Comparison of ENCODE assay signal across 27 cellular contexts in genomic region chr3:34858067-34858466, GRCh38.
DNase-seq lines count a peak whose midpoint lies in the region; ATAC-seq and TF ChIP-seq lines count a peak whose summit lies in the region.
"Had no signal": no experiment of that assay in that cellular context is flagged by ENCODE, and none has a peak within 500 bp of the region (broad histone marks: within the 10 kb centered on the region; RNA-seq: fewer than 3 reads in every experiment).

No MANE protein-coding gene starts in this region.

- no peak overlapping the region for H3K4me3 Mint-ChIP-seq in T-helper 17 cell
- H3K4me3 Mint-ChIP-seq: activated naive CD8-positive, alpha-beta T cell treated with anti-CD3 and anti-CD28 coated beads, Interleukin-2, amount 10 ng/mL, durations not matched to agents 7 days and 5 days; natural killer cell; T-helper 1 cell treated with Interleukin-12 subunit alpha and Interleukin-12 subunit beta and Interleukin-4 antibody, amounts not matched to agents 30 μg/mL and 1 μg/mL, for 36 hours had no signal

- no peaks in the 10 kb centered on the region for H3K27me3 Mint-ChIP-seq in T-helper 17 cell
- H3K27me3 Mint-ChIP-seq: activated naive CD8-positive, alpha-beta T cell treated with anti-CD3 and anti-CD28 coated beads, Interleukin-2, amount 10 ng/mL, durations not matched to agents 7 days and 5 days had no signal

- intact Hi-C loops in spleen (cut with DNase I; ENCODE audit: low total_unique reads): no loop called here

- no peak for TF ChIP-seq CTCF in spleen (IDR thresholded peaks at IDR 0.05 in 8 of 11, conservative IDR thresholded peaks at IDR 0.05 in 3 of 11)

- H3K4me1 ChIP-seq in BLaER1 (peaks cover 41% of the 10 kb centered on the region), spleen (no peaks in the 10 kb centered on the region)
- H3K4me1 ChIP-seq: ascending aorta had no signal

- 62 to 68% (median 66%) methylated on average over 3 of the region's 3 CpGs for WGBS in spleen, 5 donors

- H3K27me3 ChIP-seq in BLaER1: no peaks in the 10 kb centered on the region
- no peaks in the 10 kb centered on the region for H3K27me3 ChIP-seq in spleen (replicated peaks in 1 of 7)
- H3K27me3 ChIP-seq: ascending aorta, cardiac muscle cell had no signal

- no peak for DNase-seq in spleen
- no peak for DNase-seq in activated T-cell treated with anti-CD3 and anti-CD28 coated beads for 4 hours
- DNase-seq in T-helper 17 cell: no peak
- DNase-seq: activated CD8-positive, alpha-beta memory T cell treated with anti-CD3 and anti-CD28 coated beads for 24 hours; activated gamma-delta T cell; activated naive CD8-positive, alpha-beta T cell treated with anti-CD3 and anti-CD28 coated beads, Interleukin-2, amount 10 ng/mL, durations not matched to agents 7 days and 5 days; activated T-cell treated with anti-CD3 and anti-CD28 coated beads, Interleukin-2, amount 50 U/mL, for 1 hour; effector memory CD4-positive, alpha-beta T cell; erythroblast; Karpas-422; natural killer cell; NCI-H1436; occipital lobe; OCI-M1; SK-N-SH; stimulated activated naive CD4-positive, alpha-beta T cell treated with Interleukin-2 at 50 U/mL for 16 hours had no signal

- H3K4me2 ChIP-seq in BLaER1: peak overlapping the region; percentile 26
- H3K4me2 ChIP-seq: SK-N-SH had no signal

- no peaks in the 10 kb centered on the region for H3K4me1 Mint-ChIP-seq in T-helper 17 cell
- H3K4me1 Mint-ChIP-seq: activated naive CD8-positive, alpha-beta T cell treated with anti-CD3 and anti-CD28 coated beads, Interleukin-2, amount 10 ng/mL, durations not matched to agents 7 days and 5 days; natural killer cell had no signal

- H3K9me3 ChIP-seq in BLaER1 (no peaks in the 10 kb centered on the region), spleen (no peaks in the 10 kb centered on the region), T-helper 17 cell (ENCODE audit: control insufficient read depth, low read length, poor library complexity, severe bottlenecking) (no peaks in the 10 kb centered on the region)
- H3K9me3 ChIP-seq: ascending aorta, SK-N-SH had no signal

- TF ChIP-seq POLR2A in spleen (IDR thresholded peaks at IDR 0.05): no peak

- H3K36me3 ChIP-seq in BLaER1: no peaks in the 10 kb centered on the region
- no peaks in the 10 kb centered on the region for H3K36me3 ChIP-seq in spleen
- H3K36me3 ChIP-seq: ascending aorta, cardiac muscle cell had no signal

- H3K36me3 Mint-ChIP-seq in T-helper 17 cell (ENCODE audit: low read depth): no peaks in the 10 kb centered on the region
- H3K36me3 Mint-ChIP-seq: activated naive CD8-positive, alpha-beta T cell treated with anti-CD3 and anti-CD28 coated beads, Interleukin-2, amount 10 ng/mL, durations not matched to agents 7 days and 5 days; natural killer cell had no signal

- H3K27ac Mint-ChIP-seq in T-helper 17 cell: no peak overlapping the region
- H3K27ac Mint-ChIP-seq: activated naive CD8-positive, alpha-beta T cell treated with anti-CD3 and anti-CD28 coated beads, Interleukin-2, amount 10 ng/mL, durations not matched to agents 7 days and 5 days; natural killer cell; T-helper 1 cell treated with Interleukin-12 subunit alpha and Interleukin-12 subunit beta and Interleukin-4 antibody, amounts not matched to agents 30 μg/mL and 1 μg/mL, for 36 hours had no signal

- peak; percentile 78 for ATAC-seq in GM18909 (IDR thresholded peaks at IDR 0.05; ENCODE audit: poor library complexity, unreplicated experiment)
- ATAC-seq in GM21786 (IDR thresholded peaks at IDR 0.05; ENCODE audit: unreplicated experiment): peak; percentile 80
- ATAC-seq in HG03439 (IDR thresholded peaks at IDR 0.05; ENCODE audit: unreplicated experiment): peak; percentile 63
- ATAC-seq in HG03095 (IDR thresholded peaks at IDR 0.05; ENCODE audit: unreplicated experiment): no peak
- ATAC-seq in T-helper 17 cell: no peak
- ATAC-seq: natural killer cell had no signal

- no peak overlapping the region for H3K9ac ChIP-seq in BLaER1
- H3K9ac ChIP-seq: SK-N-SH had no signal

- H4K20me1 ChIP-seq in BLaER1: no peaks in the 10 kb centered on the region

- H3K27ac ChIP-seq in BLaER1: no peak overlapping the region
- H3K27ac ChIP-seq in spleen: no peak overlapping the region
- H3K27ac ChIP-seq: 22Rv1, ascending aorta, cardiac muscle cell, coronary artery, HL-60 had no signal

- H3K4me3 ChIP-seq in BLaER1 (no peak overlapping the region), spleen (no peak overlapping the region)
- H3K4me3 ChIP-seq: ascending aorta, cardiac muscle cell, coronary artery had no signal

Comparison
In these comparisons a context has a peak if more than half of its experiments do, and no peak if none do; other contexts are left out.
1. ATAC-seq: peak in GM18909 (single experiment), GM21786 (single experiment) and HG03439 (single experiment); none in HG03095 (single experiment) and T-helper 17 cell (single experiment).